Comparison of ENCODE assay signal across 8 cellular contexts in genomic region chr10:49539320-49539885, GRCh38. TPM values are rescaled to one million over a fixed set of nuclear protein-coding genes. Genes with fewer than 3 reads are reported as not detected.
DNase-seq lines count a peak whose midpoint lies in the region; TF ChIP-seq lines count a peak whose summit lies in the region.

No MANE protein-coding gene starts in this region.

- CTCF ChIA-PET in HEK293 (lab: Yijun Ruan, JAX), result interaction anchor here (0.6 to 1.4 kb wide), 7 partner anchors 9 to 881 kb away, joined by 3 to 5 read pairs (median 3); no protein-coding TSS in a partner anchor
- CTCF ChIA-PET in activated CD4-positive, alpha-beta memory T cell treated with anti-CD3 and anti-CD28 coated beads, Interleukin-2, amount 10 ng/mL, durations not matched to agents 7 days and 5 days (lab: Charles Lee), result interaction anchor here (0.9 to 1.7 kb wide), 10 partner anchors 15 to 883 kb away, joined by 3 to 10 read pairs (median 6); no protein-coding TSS in a partner anchor

- peaks cover 7% of the 10 kb centered on the region for H3K36me3 Mint-ChIP-seq in activated CD4-positive, alpha-beta memory T cell treated with anti-CD3 and anti-CD28 coated beads, Interleukin-2, amount 10 ng/mL, durations not matched to agents 7 days and 5 days (ENCODE audit: low read depth)

- H3K9me3 Mint-ChIP-seq in activated CD4-positive, alpha-beta memory T cell treated with anti-CD3 and anti-CD28 coated beads, Interleukin-2, amount 10 ng/mL, durations not matched to agents 7 days and 5 days, result peaks cover 3% of the 10 kb centered on the region

- DNase-seq in NCI-H1092 treated with DMSO at 0.1 percent for 48 hours (lab: John Stamatoyannopoulos, UW) (peak; percentile 41), NCI-H1092 (lab: John Stamatoyannopoulos, UW) (no peak), NB4 (ENCODE audit: low read depth) (peak; percentile 79), esophagus muscularis mucosa (ENCODE audit: extremely low spot score) (no peak), tibial nerve (ENCODE audit: low spot score in 2 of 2) (peak; percentile 17 to 24)
- DNase-seq in activated CD4-positive, alpha-beta memory T cell treated with anti-CD3 and anti-CD28 coated beads, Interleukin-2, amount 10 ng/mL, durations not matched to agents 7 days and 5 days, result no peak

- WGBS in esophagus muscularis mucosa, result 1% methylated on average over 26 of the region's 26 CpGs
- WGBS in tibial nerve, 2 donors, result 1 to 2% methylated on average over 25 to 26 of the region's 26 CpGs

- peaks cover 0 to 19% (median 0%) of the 10 kb centered on the region in 4 donors for H3K27me3 ChIP-seq in esophagus muscularis mucosa
- H3K27me3 ChIP-seq in muscle layer of colon (ENCODE audit: control insufficient read depth in 1 of 2, insufficient read depth in 2 of 2, low read length in 2 of 2), result no peaks in the 10 kb centered on the region
- H3K27me3 ChIP-seq in tibial nerve, result no peaks in the 10 kb centered on the region

- H3K36me3 ChIP-seq in HEK293 (ENCODE audit: control insufficient read depth in 2 of 2, insufficient read depth in 1 of 2, low read length in 2 of 2) (peaks cover 0 to 10% of the 10 kb centered on the region in 2 experiments; a peak in 1 of 3 replicates), esophagus muscularis mucosa (peaks cover 0 to 5% (median 0%) of the 10 kb centered on the region in 4 donors), muscle layer of colon (ENCODE audit: insufficient read depth, low read length) (no peaks in the 10 kb centered on the region), tibial nerve (peaks cover 0 to 6% (median 0%) of the 10 kb centered on the region in 3 donors)

- TF ChIP-seq CTCF in HEK293 (tag by site-specific recombination; IDR thresholded peaks at IDR 0.05) (no peak; the same call in 1 of the 2 replicates), NB4 (IDR thresholded peaks at IDR 0.05; ENCODE audit: low read depth, low read length) (no peak), esophagus muscularis mucosa (IDR thresholded peaks at IDR 0.05) (no peak), tibial nerve (IDR thresholded peaks at IDR 0.05) (peak in 1 of 5 experiments; percentile 4)

- H3K27ac ChIP-seq in HEK293 (ENCODE audit: extremely low read depth, low read depth, low read length) (peak overlapping the region; percentile 3; the same call in 1 of the 2 replicates), esophagus muscularis mucosa (replicated peaks in 1 of 4) (peak overlapping the region; percentile 85 to 88 (median 88)), muscle layer of colon (ENCODE audit: low read depth, low read length) (peak overlapping the region; percentile 91), tibial nerve (peak overlapping the region; percentile 65 to 92 (median 88))

- peak overlapping the region; percentile 87 for H3K4me3 Mint-ChIP-seq in activated CD4-positive, alpha-beta memory T cell treated with anti-CD3 and anti-CD28 coated beads, Interleukin-2, amount 10 ng/mL, durations not matched to agents 7 days and 5 days

- peak overlapping the region; percentile 60 for H3K9ac ChIP-seq in muscle layer of colon (ENCODE audit: low read length)

- H3K4me1 ChIP-seq in HEK293 (ENCODE audit: control insufficient read depth, insufficient read depth, low read length) (peaks cover 5% of the 10 kb centered on the region; the same call in 1 of the 2 replicates), esophagus muscularis mucosa (peaks cover 17 to 29% (median 24%) of the 10 kb centered on the region in 4 donors), muscle layer of colon (ENCODE audit: insufficient read depth, low read length) (peaks cover 16% of the 10 kb centered on the region), tibial nerve (peaks cover 0 to 28% (median 12%) of the 10 kb centered on the region in 4 donors)

- H3K27ac Mint-ChIP-seq in activated CD4-positive, alpha-beta memory T cell treated with anti-CD3 and anti-CD28 coated beads, Interleukin-2, amount 10 ng/mL, durations not matched to agents 7 days and 5 days, result peak overlapping the region; percentile 92

- no peaks in the 10 kb centered on the region for H3K9me3 ChIP-seq in HEK293 (ENCODE audit: control insufficient read depth, insufficient read depth, low read depth, low read length)
- no peaks in the 10 kb centered on the region for H3K9me3 ChIP-seq in esophagus muscularis mucosa
- H3K9me3 ChIP-seq in muscle layer of colon (ENCODE audit: low read length), result no peaks in the 10 kb centered on the region
- no peaks in the 10 kb centered on the region for H3K9me3 ChIP-seq in tibial nerve

- peaks cover 39% of the 10 kb centered on the region for H3K4me1 Mint-ChIP-seq in activated CD4-positive, alpha-beta memory T cell treated with anti-CD3 and anti-CD28 coated beads, Interleukin-2, amount 10 ng/mL, durations not matched to agents 7 days and 5 days

- H3K4me3 ChIP-seq in HEK293 (ENCODE audit: low read depth, low read length) (peak overlapping the region; percentile 32), NB4 (ENCODE audit: low read depth, low read length) (peak overlapping the region; percentile 80), esophagus muscularis mucosa (peak overlapping the region; percentile 80 to 84 (median 82)), muscle layer of colon (ENCODE audit: low read depth in 1 of 2, low read length in 2 of 2) (peak overlapping the region; percentile 87 to 94), tibial nerve (peak overlapping the region; percentile 65 to 90 (median 87))

- TF ChIP-seq POLR2A in NB4 (IDR thresholded peaks at IDR 0.05; ENCODE audit: extremely low read depth, insufficient read length) (no peak), esophagus muscularis mucosa (IDR thresholded peaks at IDR 0.05; ENCODE audit: low read depth) (no peak), tibial nerve (IDR thresholded peaks at IDR 0.05) (no peak)

- TF ChIP-seq EP300 in esophagus muscularis mucosa (IDR thresholded peaks at IDR 0.05), result no peak
- TF ChIP-seq EP300 in tibial nerve (IDR thresholded peaks at IDR 0.05), result no peak

- POLR2A ChIA-PET in HEK293 (lab: Yijun Ruan, JAX), result interaction anchor here (1.2 to 2.1 kb wide), 5 partner anchors 9 to 67 kb away, joined by 3 to 11 read pairs (median 4); no protein-coding TSS in a partner anchor
- POLR2A ChIA-PET in activated CD4-positive, alpha-beta memory T cell treated with anti-CD3 and anti-CD28 coated beads, Interleukin-2, amount 10 ng/mL, durations not matched to agents 7 days and 5 days (lab: Charles Lee), result interaction anchor here (0.8 to 2.1 kb wide), 13 partner anchors 8 to 1233 kb away, joined by 3 to 16 read pairs (median 3); partner anchors contain the start of gene TMEM273

- peaks cover 9% of the 10 kb centered on the region for H3K27me3 Mint-ChIP-seq in activated CD4-positive, alpha-beta memory T cell treated with anti-CD3 and anti-CD28 coated beads, Interleukin-2, amount 10 ng/mL, durations not matched to agents 7 days and 5 days

- intact Hi-C loops in esophagus muscularis mucosa (cut with DNase I), result no loop called here

TF ChIP-seq in HEK293, 187 proteins besides CTCF, POLR2A, EP300 and RAD21 (continues in another document):
- TF ChIP-seq ZNF660 (tag by site-specific recombination; IDR thresholded peaks at IDR 0.05) (no peak), ZIC2 (tag by site-specific recombination; IDR thresholded peaks at IDR 0.05) (0 out of 2 replicates have a peak, but pooled peaks have one; percentile 4), ZNF335 (tag by site-specific recombination; conservative IDR thresholded peaks at IDR 0.05) (peak; percentile 97), PRDM10 (tag by site-specific recombination; IDR thresholded peaks at IDR 0.05) (peak; percentile 91), ZBTB26 (tag by site-specific recombination; optimal IDR thresholded peaks at IDR 0.05) (peak; percentile 28), KLF9 (tag by site-specific recombination; IDR thresholded peaks at IDR 0.05; ENCODE audit: low read depth) (0 out of 2 replicates have a peak, but pooled peaks have one; percentile 7), PRDM1 (tag by site-specific recombination; IDR thresholded peaks at IDR 0.05) (0 out of 2 replicates have a peak, but pooled peaks have one; percentile 0), ZNF623 (tag by site-specific recombination; IDR thresholded peaks at IDR 0.05) (no peak)

RNA-seq across cellular contexts. Expression of gene ERCC6, which starts 0.5 kb away (rescaled TPM):
- 10 to 100 TPM; 24.9 to 29.2 TPM for total RNA-seq in activated CD4-positive, alpha-beta memory T cell treated with anti-CD3 and anti-CD28 coated beads, Interleukin-2, amount 10 ng/mL, durations not matched to agents 7 days and 5 days
- total RNA-seq in esophagus muscularis mucosa (10 to 100 TPM in 1 of 4 donors, 1 to 10 TPM in 3; 7.0 to 11.7 (median 9.2) TPM), tibial nerve (10 to 100 TPM; 11.6 to 21.0 (median 17.5) TPM)

Comparison
In these comparisons a context has a peak if more than half of its experiments do, and no peak if none do; other contexts are left out.
1. DNase-seq: peak in NCI-H1092 treated with DMSO at 0.1 percent for 48 hours (single experiment), NB4 (single experiment) and tibial nerve (2 of 2); none in NCI-H1092 (single experiment), activated CD4-positive, alpha-beta memory T cell treated with anti-CD3 and anti-CD28 coated beads, Interleukin-2, amount 10 ng/mL, durations not matched to agents 7 days and 5 days (single experiment) and esophagus muscularis mucosa (single experiment).
2. H3K27ac ChIP-seq: peak in every context shown above with its lines; median percentile 91 in muscle layer of colon; 88 in tibial nerve; 88 in esophagus muscularis mucosa; 3 in HEK293.
3. H3K4me3 ChIP-seq: peak in every context shown above with its lines; median percentile 90 in muscle layer of colon; 87 in tibial nerve; 82 in esophagus muscularis mucosa; 80 in NB4; 32 in HEK293.